9 cellular contexts compared by ENCODE assay signal in genomic region chr7:90320801-90321494, GRCh38. TPM values are rescaled to one million over a fixed set of nuclear protein-coding genes. Genes with fewer than 3 reads are reported as not detected.
DNase-seq lines count a peak whose midpoint lies in the region; TF ChIP-seq lines count a peak whose summit lies in the region.
"Had no signal": no experiment of that assay in that cellular context is flagged by ENCODE, and none has a peak within 500 bp of the region (broad histone marks: within the 10 kb centered on the region; RNA-seq: fewer than 3 reads in every experiment).

Gene FAM237B, minus strand, starts transcription at chr7:90321304. Its CDS starts 1,556 bp downstream, at chr7:90319748.

- peak within 1 kb of the TSS; percentile 49 for H3K4me3 Mint-ChIP-seq in activated T-helper 2 cell treated with anti-CD3 and anti-CD28 coated beads, Interferon-gamma antibody, Interleukin-2, Interleukin-4, amounts not matched to agents 10 μg/mL and 5 μg/mL and 100 μg/mL, durations not matched to agents 14 hours and 24 hours and 36 hours (ENCODE audit: low read depth)

- H3K27ac Mint-ChIP-seq in activated T-helper 2 cell treated with anti-CD3 and anti-CD28 coated beads, Interferon-gamma antibody, Interleukin-2, Interleukin-4, amounts not matched to agents 10 μg/mL and 5 μg/mL and 100 μg/mL, durations not matched to agents 14 hours and 24 hours and 36 hours, result no peak within 1 kb of the TSS

- H3K4me1 Mint-ChIP-seq in activated T-helper 2 cell treated with anti-CD3 and anti-CD28 coated beads, Interferon-gamma antibody, Interleukin-2, Interleukin-4, amounts not matched to agents 10 μg/mL and 5 μg/mL and 100 μg/mL, durations not matched to agents 14 hours and 24 hours and 36 hours (ENCODE audit: low read depth), result peaks cover 3% of the 10 kb centered on the region

- H3K27me3 ChIP-seq in iPS DF 6.9 (ENCODE audit: control insufficient read depth, insufficient read depth, low read length) (peaks cover 25% of the 10 kb centered on the region), tibial nerve (peaks cover 0 to 38% of the 10 kb centered on the region in 2 donors), sigmoid colon (peaks cover 4 to 48% (median 22%) of the 10 kb centered on the region in 3 donors), SJCRH30 (no peaks in the 10 kb centered on the region)

- H3K4me3 ChIP-seq in iPS DF 6.9 (ENCODE audit: low read length) (peak within 1 kb of the TSS; percentile 61; the same call in 1 of the 2 replicates), skeletal muscle cell (ENCODE audit: low read depth, low read length) (peak within 1 kb of the TSS; percentile 52), tibial nerve (peak within 1 kb of the TSS in 1 of 4 donors; percentile 37), sigmoid colon (peak within 1 kb of the TSS in 2 of 4 donors; percentile 11 to 13), SJCRH30 (no peak within 1 kb of the TSS)

- no peaks in the 10 kb centered on the region for H3K9me3 Mint-ChIP-seq in activated T-helper 2 cell treated with anti-CD3 and anti-CD28 coated beads, Interferon-gamma antibody, Interleukin-2, Interleukin-4, amounts not matched to agents 10 μg/mL and 5 μg/mL and 100 μg/mL, durations not matched to agents 14 hours and 24 hours and 36 hours

- DNase-seq in NCI-H146 (lab: John Stamatoyannopoulos, UW) (peak; percentile 29), NCI-H146 treated with DMSO at 0.1 percent for 48 hours (lab: John Stamatoyannopoulos, UW; ENCODE audit: unreplicated experiment) (no peak), iPS DF 6.9 (ENCODE audit: low read depth, low spot score) (no peak), skeletal muscle cell (ENCODE audit: low read depth) (no peak), tibial nerve (ENCODE audit: low spot score in 2 of 2) (no peak), sigmoid colon (no peak), SJCRH30 (no peak)
- no peak for DNase-seq in activated T-helper 2 cell treated with anti-CD3 and anti-CD28 coated beads, Interferon-gamma antibody, Interleukin-2, Interleukin-4, amounts not matched to agents 10 μg/mL and 5 μg/mL and 100 μg/mL, durations not matched to agents 14 hours and 24 hours and 36 hours (ENCODE audit: low spot score)

- no peaks in the 10 kb centered on the region for H3K36me3 ChIP-seq in iPS DF 6.9 (ENCODE audit: control insufficient read depth, insufficient read depth, low read length)
- H3K36me3 ChIP-seq in tibial nerve, result no peaks in the 10 kb centered on the region
- H3K36me3 ChIP-seq in sigmoid colon, result no peaks in the 10 kb centered on the region
- no peaks in the 10 kb centered on the region for H3K36me3 ChIP-seq in SJCRH30

- H3K9me3 ChIP-seq in iPS DF 6.9 (ENCODE audit: control insufficient read depth, insufficient read depth, low read length), result no peaks in the 10 kb centered on the region
- no peaks in the 10 kb centered on the region for H3K9me3 ChIP-seq in tibial nerve
- no peaks in the 10 kb centered on the region for H3K9me3 ChIP-seq in sigmoid colon
- H3K9me3 ChIP-seq in SJCRH30 (replicated peaks), result no peaks in the 10 kb centered on the region

- no peak within 1 kb of the TSS for H3K27ac ChIP-seq in iPS DF 6.9 (ENCODE audit: low read length)
- no peak within 1 kb of the TSS for H3K27ac ChIP-seq in tibial nerve
- no peak within 1 kb of the TSS for H3K27ac ChIP-seq in sigmoid colon
- H3K27ac ChIP-seq in SJCRH30, result no peak within 1 kb of the TSS

- no peaks in the 10 kb centered on the region for H3K36me3 Mint-ChIP-seq in activated T-helper 2 cell treated with anti-CD3 and anti-CD28 coated beads, Interferon-gamma antibody, Interleukin-2, Interleukin-4, amounts not matched to agents 10 μg/mL and 5 μg/mL and 100 μg/mL, durations not matched to agents 14 hours and 24 hours and 36 hours (ENCODE audit: low read depth)

- peaks cover 54% of the 10 kb centered on the region for H3K27me3 Mint-ChIP-seq in activated T-helper 2 cell treated with anti-CD3 and anti-CD28 coated beads, Interferon-gamma antibody, Interleukin-2, Interleukin-4, amounts not matched to agents 10 μg/mL and 5 μg/mL and 100 μg/mL, durations not matched to agents 14 hours and 24 hours and 36 hours (ENCODE audit: low read depth)

- WGBS in iPS DF 6.9 (ENCODE audit: insufficient coverage, insufficient read length), result no CpG with 5 or more reads among the region's 62 CpGs
- 2% methylated on average over 31 to 34 of the region's 62 CpGs for WGBS in tibial nerve, 2 donors
- WGBS in sigmoid colon, 2 donors, result 2 to 3% methylated on average over 62 of the region's 62 CpGs

- H3K4me1 ChIP-seq in iPS DF 6.9 (ENCODE audit: control insufficient read depth, insufficient read depth, low read length) (no peaks in the 10 kb centered on the region), tibial nerve (peaks cover 0 to 11% (median 3%) of the 10 kb centered on the region in 4 donors), sigmoid colon (peaks cover 0 to 11% (median 9%) of the 10 kb centered on the region in 4 donors), SJCRH30 (no peaks in the 10 kb centered on the region)

- TF ChIP-seq POLR2A in tibial nerve (IDR thresholded peaks at IDR 0.05) (no peak), sigmoid colon (IDR thresholded peaks at IDR 0.05) (no peak)

- TF ChIP-seq CTCF in tibial nerve (IDR thresholded peaks at IDR 0.05) (no peak), sigmoid colon (IDR thresholded peaks at IDR 0.05) (no peak)

- intact Hi-C loops in activated T-helper 2 cell treated with anti-CD3 and anti-CD28 coated beads, Interferon-gamma antibody, Interleukin-2, Interleukin-4, amounts not matched to agents 10 μg/mL and 5 μg/mL and 100 μg/mL, durations not matched to agents 14 hours and 24 hours and 36 hours (cut with micrococcal nuclease), result no loop called here
- intact Hi-C loops in sigmoid colon (cut with DNase I), result no loop called here

- TF ChIP-seq EP300 in tibial nerve (IDR thresholded peaks at IDR 0.05) (no peak), sigmoid colon (IDR thresholded peaks at IDR 0.05) (no peak)

RNA-seq across cellular contexts. Expression of gene FAM237B, which starts in this region (rescaled TPM):
- total RNA-seq in activated T-helper 2 cell treated with anti-CD3 and anti-CD28 coated beads, Interferon-gamma antibody, Interleukin-2, Interleukin-4, amounts not matched to agents 10 μg/mL and 5 μg/mL and 100 μg/mL, durations not matched to agents 14 hours and 24 hours and 36 hours, result not detected in 2 replicates
- total RNA-seq in tibial nerve (not detected), sigmoid colon (not detected)
- polyA plus RNA-seq in sigmoid colon, result under 1 TPM in 1 of 3 donors, not detected in 2; 0.01 TPM
- total RNA-seq in SJCRH30 (2014; rRNA removed; shearing (Covaris generic)), result not detected in 2 replicates
- total RNA-seq: SK-MEL-5 had no signal
